Comparison of ENCODE assay signal across 14 cellular contexts in genomic region chr7:76428868-76429805, GRCh38. TPM values are rescaled to one million over a fixed set of nuclear protein-coding genes. Genes with fewer than 3 reads are reported as not detected.
A peak's percentile ranks its signal among the peaks of the same experiment; 100 is the strongest.
DNase-seq lines count a peak whose midpoint lies in the region; ATAC-seq, FAIRE-seq and TF ChIP-seq lines count a peak whose summit lies in the region.
"Had no signal": no experiment of that assay in that cellular context is flagged by ENCODE, and none has a peak within 500 bp of the region (broad histone marks: within the 10 kb centered on the region; RNA-seq: fewer than 3 reads in every experiment).

No MANE protein-coding gene starts in this region.

- peak; percentile 73 for DNase-seq in A673 (ENCODE audit: low spot score)
- peak; percentile 85 to 93 for DNase-seq in Kasumi-1 (lab: John Stamatoyannopoulos, UW)
- DNase-seq in amniotic epithelial cell (ENCODE audit: low read depth) = peak; percentile 27
- peak; percentile 62 for DNase-seq in kidney
- no peak for DNase-seq in NCI-H2029 (lab: John Stamatoyannopoulos, UW)
- DNase-seq in cerebellar nuclear complex (lab: John Stamatoyannopoulos, UW) = no peak
- no peak for DNase-seq in mammary epithelial cell
- DNase-seq: activated CD8-positive, alpha-beta T cell treated with anti-CD3 and anti-CD28 coated beads, Interleukin-2, amount 10 ng/mL, durations not matched to agents 7 days and 5 days; NCI-H1417; RPMI8226; stimulated activated naive CD8-positive, alpha-beta T cell treated with anti-CD3 and anti-CD28 coated beads, Interleukin-15, Interleukin-2, amounts not matched to agents 100 U/mL and 50 U/mL, for 24 hours had no signal

- H3K4me3 ChIP-seq in A673 (ENCODE audit: low read depth, low read length, poor library complexity, severe bottlenecking) (no peak overlapping the region), kidney (ENCODE audit: low read length in 2 of 2) (no peak overlapping the region), mammary epithelial cell (replicated peaks in 1 of 3; ENCODE audit: insufficient read depth in 1 of 3, low read depth in 2 of 3, low read length in 3 of 3) (no peak overlapping the region)
- H3K4me3 ChIP-seq: adrenal gland, gastrocnemius medialis had no signal

- WGBS in mammary epithelial cell (ENCODE audit: low coverage, missing lambda C conversion rate) = over 99% methylated on average over 15 of the region's 18 CpGs

- POLR2A ChIA-PET in A673 (lab: Charles Lee; ENCODE audit: low non-redundant PET) = interaction anchor here (0.5 kb wide), 1 partner anchor 14 kb away, joined by 12 read pairs; no protein-coding TSS in a partner anchor

- no peak overlapping the region for H3K27ac ChIP-seq in A673 (ENCODE audit: low read depth, low read length, poor library complexity, severe bottlenecking)
- H3K27ac ChIP-seq in kidney (ENCODE audit: low read depth in 2 of 2, low read length in 2 of 2) = no peak overlapping the region
- H3K27ac ChIP-seq in mammary epithelial cell (ENCODE audit: insufficient read depth, low read depth, low read length) = no peak overlapping the region
- H3K27ac ChIP-seq: adrenal gland, gastrocnemius medialis had no signal

- H3K27me3 ChIP-seq in A673 (replicated peaks; ENCODE audit: insufficient read depth, low read depth, low read length, poor library complexity) = no peaks in the 10 kb centered on the region
- no peaks in the 10 kb centered on the region for H3K27me3 ChIP-seq in mammary epithelial cell (ENCODE audit: insufficient read depth, low read length)
- H3K27me3 ChIP-seq: adrenal gland, gastrocnemius medialis had no signal

- CTCF ChIA-PET in A673 (lab: Charles Lee) (no interaction called here), mammary epithelial cell (lab: Charles Lee; ENCODE audit: low non-redundant PET) (no interaction called here)

- H3K36me3 ChIP-seq in A673 (ENCODE audit: insufficient read depth, low read length, poor library complexity, severe bottlenecking) = no peaks in the 10 kb centered on the region
- H3K36me3 ChIP-seq in kidney (ENCODE audit: control insufficient read depth in 1 of 2, insufficient read depth in 2 of 2, low read length in 2 of 2) = no peaks in the 10 kb centered on the region
- H3K36me3 ChIP-seq in mammary epithelial cell (ENCODE audit: insufficient read depth, low read length) = no peaks in the 10 kb centered on the region
- H3K36me3 ChIP-seq: adrenal gland, gastrocnemius medialis had no signal

- dilution Hi-C loops in mammary epithelial cell (cut with HindIII; ENCODE audit: low sequenced_read_pairs) = loop anchor here (10.0 kb wide), 2 partner anchors 134 to 224 kb away; partner anchors contain the start of gene SRRM3

- no peak for ATAC-seq in HG03442 (IDR thresholded peaks at IDR 0.05; ENCODE audit: unreplicated experiment)
- ATAC-seq: activated CD8-positive, alpha-beta T cell treated with anti-CD3 and anti-CD28 coated beads, Interleukin-2, amount 10 ng/mL, durations not matched to agents 7 days and 5 days; gastrocnemius medialis; stimulated activated naive CD8-positive, alpha-beta T cell treated with anti-CD3 and anti-CD28 coated beads, Interleukin-15, Interleukin-2, amounts not matched to agents 100 U/mL and 50 U/mL, for 24 hours had no signal

- intact Hi-C loops in A673 (cut with micrococcal nuclease; ENCODE audit: unreplicated experiment) = no loop called here
- intact Hi-C loops in kidney (cut with DNase I) = no loop called here
- intact Hi-C loops in mammary epithelial cell (cut with micrococcal nuclease) = no loop called here

- TF ChIP-seq CTCF in A673 (conservative IDR thresholded peaks at IDR 0.05; ENCODE audit: low read depth, low read length) (no peak), kidney (IDR thresholded peaks at IDR 0.05; ENCODE audit: borderline replicate concordance, extremely low read depth, insufficient read depth) (no peak), mammary epithelial cell (conservative IDR thresholded peaks at IDR 0.05 in 1 of 2, IDR thresholded peaks at IDR 0.05 in 1 of 2; ENCODE audit: extremely low read depth in 1 of 2, insufficient read depth in 1 of 2, low read depth in 1 of 2, low read length in 2 of 2) (no peak)

- BruUV-seq in A673 (replicated peaks; lab: Mats Ljungman, UMichigan) = no TSS peak
- no TSS peak for BruUV-seq in mammary epithelial cell (replicated peaks; lab: Mats Ljungman, UMichigan)

- no peak overlapping the region for H3K9ac ChIP-seq in kidney (ENCODE audit: low read length in 2 of 2)
- H3K9ac ChIP-seq in mammary epithelial cell (ENCODE audit: insufficient read depth, low read length) = no peak overlapping the region

- no peaks in the 10 kb centered on the region for H3K9me3 ChIP-seq in A673 (ENCODE audit: low read depth, low read length, poor library complexity, severe bottlenecking)
- no peaks in the 10 kb centered on the region for H3K9me3 ChIP-seq in kidney (ENCODE audit: control insufficient read depth in 1 of 2, low read length in 2 of 2)
- H3K9me3 ChIP-seq in mammary epithelial cell (replicated peaks; ENCODE audit: insufficient read depth, low read length) = no peaks in the 10 kb centered on the region
- H3K9me3 ChIP-seq: adrenal gland, gastrocnemius medialis had no signal

- in situ Hi-C loops in mammary epithelial cell (cut with MboI; ENCODE audit: low sequenced_read_pairs in 2 of 2) = no loop called here

- no peak overlapping the region for H2AFZ ChIP-seq in mammary epithelial cell (ENCODE audit: low read depth, low read length)

- FAIRE-seq in kidney (lab: Jason Lieb, UNC) = no peak

- H3K4me1 ChIP-seq in A673 (ENCODE audit: insufficient read depth, low read length, poor library complexity, severe bottlenecking) (no peaks in the 10 kb centered on the region), kidney (ENCODE audit: control insufficient read depth in 1 of 2, insufficient read depth in 1 of 2, low read depth in 1 of 2, low read length in 2 of 2) (no peaks in the 10 kb centered on the region), mammary epithelial cell (ENCODE audit: insufficient read depth, low read length) (peaks cover 14% of the 10 kb centered on the region)
- H3K4me1 ChIP-seq: adrenal gland, gastrocnemius medialis had no signal

- H3K79me2 ChIP-seq in mammary epithelial cell (ENCODE audit: insufficient read depth, low read length) = no peaks in the 10 kb centered on the region

- no peaks in the 10 kb centered on the region for H4K20me1 ChIP-seq in mammary epithelial cell (ENCODE audit: insufficient read depth, low read length)

- no peak overlapping the region for H3K4me2 ChIP-seq in mammary epithelial cell (ENCODE audit: insufficient read depth, low read depth, low read length)

RNA-seq across cellular contexts. Expression of gene ZP3, which starts 4.4 kb away (rescaled TPM):
- 9.4 and 9.8 TPM in 2 replicates for total RNA-seq in A673 (2021)
- total RNA-seq in kidney = 17.5 TPM
- polyA plus RNA-seq in kidney (ENCODE audit: insufficient read depth, low read depth, low replicate concordance) = 2.8 TPM
- 10 to 100 TPM; 10.2 to 13.1 TPM for total RNA-seq in mammary epithelial cell
- 3.1 TPM for polyA plus RNA-seq in mammary epithelial cell
- polyA minus RNA-seq in mammary epithelial cell = 41.8 TPM

RNA-seq across cellular contexts. Expression of gene SSC4D, which starts 19.6 kb away (rescaled TPM):
- total RNA-seq in A673 (2021) = 1.2 and 1.8 TPM in 2 replicates
- 2.1 TPM for total RNA-seq in kidney
- 12.9 TPM for polyA plus RNA-seq in kidney (ENCODE audit: insufficient read depth, low read depth, low replicate concordance)
- total RNA-seq in mammary epithelial cell = 1 to 10 TPM in 1 of 2 donors, under 1 TPM in 1; 0.42 to 1.3 TPM
- 0.93 TPM for polyA plus RNA-seq in mammary epithelial cell
- not detected for polyA minus RNA-seq in mammary epithelial cell

RNA-seq across cellular contexts. Expression of gene DTX2, which starts 32.4 kb away (rescaled TPM):
- 33.8 and 41.9 TPM in 2 replicates for total RNA-seq in A673 (2021)
- 21.6 TPM for total RNA-seq in kidney
- 8.1 TPM for polyA plus RNA-seq in kidney (ENCODE audit: insufficient read depth, low read depth, low replicate concordance)
- 10 to 100 TPM; 17.7 to 63.4 TPM for total RNA-seq in mammary epithelial cell
- 12.3 TPM for polyA plus RNA-seq in mammary epithelial cell
- polyA minus RNA-seq in mammary epithelial cell = 38.8 TPM

Comparison
In these comparisons a context has a peak if more than half of its experiments do, and no peak if none do; other contexts are left out.
1. DNase-seq: peak in A673 (single experiment), Kasumi-1 (2 of 2), amniotic epithelial cell (single experiment) and kidney (single experiment); none in NCI-H2029 (single experiment), cerebellar nuclear complex (0 of 2) and mammary epithelial cell (single experiment).